In genomic region chrX:134512566-134512965, GRCh38 we compare ENCODE assay signal across 15 cellular contexts. TPM values are rescaled to one million over a fixed set of nuclear protein-coding genes. Genes with fewer than 3 reads are reported as not detected.
DNase-seq lines count a peak whose midpoint lies in the region; ATAC-seq and TF ChIP-seq lines count a peak whose summit lies in the region.
"Had no signal": no experiment of that assay in that cellular context is flagged by ENCODE, and none has a peak within 500 bp of the region (broad histone marks: within the 10 kb centered on the region; RNA-seq: fewer than 3 reads in every experiment).

No MANE protein-coding gene starts in this region.

- no peaks in the 10 kb centered on the region for H3K36me3 ChIP-seq in BJ (ENCODE audit: control insufficient read depth, insufficient read depth, low read length)
- H3K36me3 ChIP-seq in HUES64 (ENCODE audit: insufficient read depth, low read length): no peaks in the 10 kb centered on the region
- H3K36me3 ChIP-seq in effector memory CD4-positive, alpha-beta T cell (ENCODE audit: control insufficient read depth, insufficient read depth, low read length): no peaks in the 10 kb centered on the region
- H3K36me3 ChIP-seq: thyroid gland had no signal

- H3K9me3 ChIP-seq in HUES64 (ENCODE audit: insufficient read depth, low read depth, low read length): no peaks in the 10 kb centered on the region
- H3K9me3 ChIP-seq in effector memory CD4-positive, alpha-beta T cell (ENCODE audit: control insufficient read depth, low read length): no peaks in the 10 kb centered on the region
- H3K9me3 ChIP-seq: thyroid gland had no signal

- POLR2A ChIA-PET in BJ (lab: Charles Lee): no interaction called here

- intact Hi-C loops in cardiac septum (cut with DNase I): no loop called here

- in situ Hi-C loops in astrocyte of the spinal cord (cut with HindIII; ENCODE audit: low sequenced_read_pairs): no loop called here

- CTCF ChIA-PET in BJ (lab: Yijun Ruan, JAX): interaction anchor here (0.7 kb wide), 1 partner anchor 8 kb away, joined by 4 read pairs; no protein-coding TSS in a partner anchor

- no peak overlapping the region for H3K9ac ChIP-seq in HUES64 (ENCODE audit: low read depth, low read length)

- peaks cover 12% of the 10 kb centered on the region; the same call in 1 of the 2 replicates for H3K4me1 ChIP-seq in HUES64 (ENCODE audit: insufficient read depth, low read length)
- no peaks in the 10 kb centered on the region for H3K4me1 ChIP-seq in effector memory CD4-positive, alpha-beta T cell (ENCODE audit: control insufficient read depth, insufficient read depth, low read length, poor library complexity, severe bottlenecking)
- H3K4me1 ChIP-seq: thyroid gland had no signal

- ATAC-seq in HG03457 (IDR thresholded peaks at IDR 0.05; ENCODE audit: unreplicated experiment): no peak
- no peak for ATAC-seq in GM21515 (IDR thresholded peaks at IDR 0.05; ENCODE audit: unreplicated experiment)

- 82% methylated on average over 6 of the region's 9 CpGs for WGBS in HUES64

- DNase-seq in BJ (ENCODE audit: low read depth) (peak; percentile 30), astrocyte of the spinal cord (ENCODE audit: low read depth, low spot score) (peak; percentile 83), islet precursor cell (peak; percentile 84), cardiac septum (ENCODE audit: low spot score) (no peak)
- no peak for DNase-seq in effector memory CD4-positive, alpha-beta T cell
- DNase-seq: activated T-cell treated with anti-CD3 and anti-CD28 coated beads, Interleukin-2, amount 50 U/mL, for 48 hours; H9; immature natural killer cell; NCI-H748 treated with DMSO at 0.1 percent for 48 hours; occipital lobe; T-helper 9 cell; thyroid gland had no signal

- no peak for TF ChIP-seq CTCF in BJ (IDR thresholded peaks at IDR 0.05; ENCODE audit: insufficient read depth, low read depth, low read length)
- no peak for TF ChIP-seq CTCF in astrocyte of the spinal cord (IDR thresholded peaks at IDR 0.05; ENCODE audit: low read depth, low read length)

- H3K27me3 ChIP-seq in BJ (ENCODE audit: control insufficient read depth, insufficient read depth, low read length) (no peaks in the 10 kb centered on the region), HUES64 (ENCODE audit: insufficient read depth, low read length) (no peaks in the 10 kb centered on the region)
- no peaks in the 10 kb centered on the region for H3K27me3 ChIP-seq in effector memory CD4-positive, alpha-beta T cell (replicated peaks; ENCODE audit: control insufficient read depth, insufficient read depth, low read length, poor library complexity, severe bottlenecking)
- H3K27me3 ChIP-seq: thyroid gland had no signal

- H3K4me3 ChIP-seq in BJ (ENCODE audit: low read depth, low read length) (no peak overlapping the region), HUES64 (ENCODE audit: low read length) (no peak overlapping the region), astrocyte of the spinal cord (ENCODE audit: low read depth, low read length) (no peak overlapping the region)
- no peak overlapping the region for H3K4me3 ChIP-seq in effector memory CD4-positive, alpha-beta T cell (ENCODE audit: insufficient read depth, low read depth, low read length, poor library complexity, severe bottlenecking)
- H3K4me3 ChIP-seq: thyroid gland had no signal

- H3K27ac ChIP-seq in HUES64 (ENCODE audit: low read depth, low read length): peak overlapping the region; percentile 35; the same call in 1 of the 2 replicates
- no peak overlapping the region for H3K27ac ChIP-seq in effector memory CD4-positive, alpha-beta T cell (ENCODE audit: insufficient read depth, low read length, poor library complexity, severe bottlenecking)
- H3K27ac ChIP-seq: thyroid gland had no signal

RNA-seq across cellular contexts. Expression of gene HPRT1, which starts 52.6 kb away (rescaled TPM):
- 8.8 and 20.6 TPM in 2 replicates for polyA plus RNA-seq in BJ (2011; rRNA removed)
- polyA minus RNA-seq in BJ (2011; rRNA and poly(A)+ RNA removed): 4.1 and 4.2 TPM in 2 replicates
- 33.2 TPM for polyA plus RNA-seq in HUES64 (2013, experiment 1 of 2)
- polyA plus RNA-seq in HUES64 (2013, experiment 2 of 2): 38.0 TPM
- total RNA-seq in cardiac septum: 24.9 TPM

Comparison
In these comparisons a context has a peak if more than half of its experiments do, and no peak if none do; other contexts are left out.
1. DNase-seq: peak in BJ (single experiment), astrocyte of the spinal cord (single experiment) and islet precursor cell (single experiment); none in effector memory CD4-positive, alpha-beta T cell (0 of 3) and cardiac septum (single experiment).